ENCODE assay signal across 11 cellular contexts in the genomic region with DNA sequence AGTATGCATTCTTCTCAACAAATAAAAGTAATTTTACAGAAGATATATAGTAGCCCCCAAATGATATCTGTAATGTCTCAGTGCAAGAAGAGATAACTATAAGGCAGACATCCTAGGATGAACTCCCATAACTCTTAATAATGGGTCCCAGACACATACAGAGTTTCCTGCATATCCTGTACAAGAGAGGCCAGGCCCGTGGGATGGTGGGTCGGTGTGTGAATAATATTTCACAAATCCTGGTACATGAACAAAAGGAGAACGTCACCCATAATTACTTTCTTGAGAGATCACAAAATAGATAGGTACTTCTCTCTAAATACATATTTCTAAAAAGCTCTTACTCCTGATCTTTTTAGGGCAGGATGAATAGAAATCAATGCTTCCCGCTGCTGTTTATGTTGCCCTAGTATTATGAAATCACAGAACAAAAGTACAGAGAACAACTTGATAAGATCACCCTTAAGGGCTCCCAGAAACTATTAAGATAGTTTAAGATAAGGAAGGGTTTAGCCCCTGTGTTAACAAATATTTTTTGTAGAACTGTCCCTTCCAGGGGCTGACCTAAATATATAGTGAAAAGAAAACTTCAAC. TPM values are rescaled to one million over a fixed set of nuclear protein-coding genes. Genes with fewer than 3 reads are reported as not detected.
DNase-seq lines count a peak whose midpoint lies in the region; ATAC-seq and TF ChIP-seq lines count a peak whose summit lies in the region.
"Had no signal": no experiment of that assay in that cellular context is flagged by ENCODE, and none has a peak within 500 bp of the region (broad histone marks: within the 10 kb centered on the region; RNA-seq: fewer than 3 reads in every experiment).

No MANE protein-coding gene starts in this region.

- no peak overlapping the region for H3K27ac Mint-ChIP-seq in activated T-cell treated with anti-CD3 and anti-CD28 coated beads, Interleukin-2, amount 50 U/mL, for 24 hours

- H3K4me1 Mint-ChIP-seq in activated T-cell treated with anti-CD3 and anti-CD28 coated beads, Interleukin-2, amount 50 U/mL, for 24 hours (ENCODE audit: low read depth): peaks cover 55% of the 10 kb centered on the region

- H3K27me3 ChIP-seq in ascending aorta: no peaks in the 10 kb centered on the region
- peaks cover 0 to 28% of the 10 kb centered on the region in 2 donors for H3K27me3 ChIP-seq in left lung
- no peaks in the 10 kb centered on the region for H3K27me3 ChIP-seq in tibial artery

- H3K27me3 Mint-ChIP-seq in activated T-cell treated with anti-CD3 and anti-CD28 coated beads, Interleukin-2, amount 50 U/mL, for 24 hours: no peaks in the 10 kb centered on the region

- H3K36me3 ChIP-seq in ascending aorta: peaks cover 0 to 12% of the 10 kb centered on the region in 2 donors
- no peaks in the 10 kb centered on the region for H3K36me3 ChIP-seq in left lung
- peaks cover 0 to 28% (median 19%) of the 10 kb centered on the region in 3 donors for H3K36me3 ChIP-seq in tibial artery

- no peak for DNase-seq in activated T-cell treated with anti-CD3 and anti-CD28 coated beads, Interleukin-2, amount 50 U/mL, for 24 hours
- no peak for DNase-seq in activated T-cell treated with anti-CD3 and anti-CD28 coated beads, Interleukin-2, amount 50 U/mL, for 48 hours
- DNase-seq in ascending aorta (ENCODE audit: low spot score in 2 of 2) (no peak), left lung (no peak), tibial artery (no peak), GDM1 (lab: John Stamatoyannopoulos, UW) (no peak), dermis blood vessel endothelial cell (no peak)
- DNase-seq: activated CD4-positive, alpha-beta T cell treated with anti-CD3 and anti-CD28 coated beads, Interleukin-2, amount 50 U/mL, for 4 hours; KBM-7 had no signal

- intact Hi-C loops in ascending aorta (cut with DNase I) (loop anchor here (5.0 kb wide), 1 partner anchor 52 kb away; no protein-coding TSS in a partner anchor), left lung (cut with DNase I) (loop anchor here in 1 of 2 donors (10.0 kb wide), 2 partner anchors 139 to 579 kb away; no protein-coding TSS in a partner anchor), tibial artery (cut with DNase I; ENCODE audit: low total_unique reads) (loop anchor here (5.0 to 10.0 kb wide), 2 partner anchors 132 to 319 kb away; no protein-coding TSS in a partner anchor)

- peak overlapping the region; percentile 79 to 95 for H3K27ac ChIP-seq in ascending aorta
- H3K27ac ChIP-seq in left lung: peak overlapping the region; percentile 46 to 91
- peak overlapping the region; percentile 88 to 96 for H3K27ac ChIP-seq in tibial artery

- H3K4me1 ChIP-seq in ascending aorta: peaks cover 14 to 40% of the 10 kb centered on the region in 2 donors
- H3K4me1 ChIP-seq in left lung: peaks cover 13 to 47% of the 10 kb centered on the region in 2 donors
- H3K4me1 ChIP-seq in tibial artery: peaks cover 0 to 80% (median 56%) of the 10 kb centered on the region in 4 donors

- peak overlapping the region; percentile 70 to 75 for H3K4me3 ChIP-seq in ascending aorta
- H3K4me3 ChIP-seq in left lung: peak overlapping the region; percentile 57 to 68
- peak overlapping the region; percentile 44 to 45 for H3K4me3 ChIP-seq in tibial artery

- H3K9me3 Mint-ChIP-seq in activated T-cell treated with anti-CD3 and anti-CD28 coated beads, Interleukin-2, amount 50 U/mL, for 24 hours: no peaks in the 10 kb centered on the region
- H3K9me3 Mint-ChIP-seq: CD8-positive, alpha-beta T cell had no signal

- no peak for ATAC-seq in left lung
- ATAC-seq in GM19351 (IDR thresholded peaks at IDR 0.05; ENCODE audit: unreplicated experiment): no peak
- ATAC-seq: CD8-positive, alpha-beta T cell had no signal

- H3K4me3 Mint-ChIP-seq in activated T-cell treated with anti-CD3 and anti-CD28 coated beads, Interleukin-2, amount 50 U/mL, for 24 hours: peak overlapping the region; percentile 25
- H3K4me3 Mint-ChIP-seq: CD8-positive, alpha-beta T cell had no signal

- H3K9me3 ChIP-seq in ascending aorta (no peaks in the 10 kb centered on the region), left lung (no peaks in the 10 kb centered on the region), tibial artery (no peaks in the 10 kb centered on the region)

- TF ChIP-seq CTCF in ascending aorta (IDR thresholded peaks at IDR 0.05) (no peak), left lung (IDR thresholded peaks at IDR 0.05) (no peak), tibial artery (IDR thresholded peaks at IDR 0.05) (no peak)

- peaks cover 19% of the 10 kb centered on the region for H3K36me3 Mint-ChIP-seq in activated T-cell treated with anti-CD3 and anti-CD28 coated beads, Interleukin-2, amount 50 U/mL, for 24 hours (ENCODE audit: low read depth)

RNA-seq across cellular contexts. Expression of a gene that starts 5.4 kb away (rescaled TPM):
- total RNA-seq in ascending aorta: 18.6 TPM
- total RNA-seq in left lung: 10 to 100 TPM; 13.3 to 15.9 TPM
- 0.17 and 0.23 TPM in 2 replicates for total RNA-seq in dermis blood vessel endothelial cell

RNA-seq across cellular contexts. Expression of a gene that starts 41.7 kb away (rescaled TPM):
- total RNA-seq in ascending aorta (3.7 TPM), left lung (10 to 100 TPM; 33.3 to 40.1 TPM), dermis blood vessel endothelial cell (14.3 and 16.0 TPM in 2 replicates)

Comparison
In these comparisons a context has a peak if more than half of its experiments do, and no peak if none do; other contexts are left out.
1. RNA of a gene that starts 5.4 kb away (total RNA-seq): 18.6 TPM in ascending aorta (single experiment) and 13.3 to 15.9 TPM in left lung; 0.17 to 0.23 TPM in dermis blood vessel endothelial cell; every median in the first group is over 10 times any median in the second.
2. Peak in every context shown above with its lines, with median percentiles within 50 percentile points of each other: H3K27ac ChIP-seq and H3K4me3 ChIP-seq.